8 cellular contexts compared by ENCODE assay signal in the genomic region with DNA sequence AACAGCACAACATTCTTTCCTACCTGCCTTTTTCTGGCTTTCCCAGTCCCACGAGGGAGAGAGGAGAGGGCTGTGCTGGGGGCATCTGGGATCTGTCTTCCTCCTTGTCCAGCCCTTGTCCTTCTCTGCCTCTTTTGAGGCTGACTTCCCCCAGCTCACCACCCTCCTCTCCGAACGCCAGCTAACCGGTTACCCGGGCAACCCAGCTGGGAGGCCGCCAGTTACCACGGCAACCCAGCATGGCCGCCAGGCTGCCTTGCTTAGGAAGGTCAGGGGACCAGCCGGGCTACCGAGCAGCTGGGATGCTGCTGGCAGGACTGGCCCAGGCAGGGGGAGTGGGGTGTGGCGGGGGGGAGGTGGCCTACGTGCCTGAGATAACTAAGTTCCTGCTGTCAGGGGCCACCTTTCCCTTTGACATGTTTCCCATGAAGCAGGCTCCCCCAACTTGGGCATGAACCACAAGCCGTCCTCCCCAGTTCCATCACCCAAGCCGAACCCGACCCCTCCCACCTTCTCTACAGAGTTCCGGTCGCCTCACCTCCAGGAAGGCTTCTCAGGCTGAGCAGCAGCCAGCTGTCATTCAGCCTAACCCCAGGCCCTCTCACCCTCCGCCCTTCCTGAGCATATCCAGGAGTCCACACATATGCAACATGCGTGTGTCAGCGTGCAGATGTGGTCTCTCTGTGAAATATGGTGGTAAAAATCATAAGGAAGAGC. TPM values are rescaled to one million over a fixed set of nuclear protein-coding genes. Genes with fewer than 3 reads are reported as not detected.
DNase-seq lines count a peak whose midpoint lies in the region; ATAC-seq lines count a peak whose summit lies in the region.

No MANE protein-coding gene starts in this region.

- in situ Hi-C loops in KBM-7 (cut with MboI; ENCODE audit: low pct_unique_long_range_greater_than_20kb, low sequenced_read_pairs) = loop anchor here (25.0 kb wide), 1 partner anchor 189 kb away; a partner anchor contains a TSS

- peak; percentile 88 for DNase-seq in AG20443 (ENCODE audit: low spot score)
- DNase-seq in NCI-H1417 treated with DMSO at 0.1 percent for 48 hours (lab: John Stamatoyannopoulos, UW) = peak; percentile 56
- peak; percentile 46 for DNase-seq in dermis blood vessel endothelial cell
- DNase-seq in KBM-7 = no peak
- DNase-seq in GM19240 (ENCODE audit: insufficient read length, low spot score) = no peak
- DNase-seq in activated CD4-positive, alpha-beta T cell treated with anti-CD3 and anti-CD28 coated beads for 4 hours = no peak

- H3K4me1 ChIP-seq in mesodermal cell (ENCODE audit: control insufficient read depth, insufficient read depth, low read length, poor library complexity, severe bottlenecking) = peaks cover 28% of the 10 kb centered on the region

- peak overlapping the region; percentile 68 for H3K27ac ChIP-seq in mesodermal cell (ENCODE audit: low read depth, low read length, severe bottlenecking)

- no peaks in the 10 kb centered on the region for H3K9me3 ChIP-seq in mesodermal cell (ENCODE audit: control insufficient read depth, low read length)

- no peaks in the 10 kb centered on the region for H3K36me3 ChIP-seq in mesodermal cell (ENCODE audit: control insufficient read depth, insufficient read depth, low read length)

- ATAC-seq in HG03139 (IDR thresholded peaks at IDR 0.05; ENCODE audit: unreplicated experiment) = no peak

- H3K4me3 ChIP-seq in mesodermal cell (ENCODE audit: extremely low read depth, insufficient read depth, low read length, poor library complexity, severe bottlenecking) = peak overlapping the region; percentile 1

- WGBS in mesodermal cell (ENCODE audit: insufficient coverage in 2 of 2), 2 experiments = 22 to 26% methylated on average over 10 to 12 of the region's 20 CpGs

RNA-seq across cellular contexts. Expression of a gene that starts 8.7 kb away (rescaled TPM):
- 0.51 and 3.5 TPM in 2 replicates for total RNA-seq in dermis blood vessel endothelial cell
- 7.6 TPM for polyA plus RNA-seq in mesodermal cell (2013, experiment 1 of 2)
- 9.2 TPM for polyA plus RNA-seq in mesodermal cell (2013, experiment 2 of 2)

Comparison
In these comparisons a context has a peak if more than half of its experiments do, and no peak if none do; other contexts are left out.
1. DNase-seq: peak in AG20443 (single experiment), NCI-H1417 treated with DMSO at 0.1 percent for 48 hours (single experiment) and dermis blood vessel endothelial cell (single experiment); none in KBM-7 (single experiment), GM19240 (single experiment) and activated CD4-positive, alpha-beta T cell treated with anti-CD3 and anti-CD28 coated beads for 4 hours (0 of 2).